In genomic region chr21:34890724-34891609, GRCh38 we compare ENCODE assay signal across 8 cellular contexts.
A peak's percentile ranks its signal among the peaks of the same experiment; 100 is the strongest.
DNase-seq lines count a peak whose midpoint lies in the region; ATAC-seq and TF ChIP-seq lines count a peak whose summit lies in the region.

No MANE protein-coding gene starts in this region.

- H3K4me1 Mint-ChIP-seq in osteocyte (ENCODE audit: unreplicated experiment), result peaks cover 18% of the 10 kb centered on the region

- peak in 1 of 2 experiments; percentile 79 for DNase-seq in HL-60 (ENCODE audit: low read depth in 1 of 2, low spot score in 1 of 2)
- peak; percentile 8 for DNase-seq in activated CD4-positive, alpha-beta T cell treated with anti-CD3 and anti-CD28 coated beads, Interleukin-2, amount 50 U/mL, for 1 hour
- DNase-seq in foreskin fibroblast, result peak in 1 of 2 donors; percentile 76
- DNase-seq in osteocyte (ENCODE audit: extremely low spot score, unreplicated experiment), result no peak
- no peak for DNase-seq in D341Med (ENCODE audit: low spot score)
- no peak for DNase-seq in NCI-H1930 (lab: John Stamatoyannopoulos, UW)

- H3K4me3 ChIP-seq in HL-60 (replicated peaks; ENCODE audit: insufficient read depth, low read length) (peak overlapping the region; percentile 29), foreskin fibroblast (ENCODE audit: low read depth in 1 of 2, low read length in 2 of 2) (peak overlapping the region; percentile 60 to 62)

- peak overlapping the region; percentile 99 for H3K27ac ChIP-seq in HL-60 (replicated peaks)

- H3K36me3 Mint-ChIP-seq in osteocyte (ENCODE audit: unreplicated experiment), result no peaks in the 10 kb centered on the region

- peak overlapping the region; percentile 72 for H3K27ac Mint-ChIP-seq in osteocyte (ENCODE audit: unreplicated experiment)

- TF ChIP-seq CTCF in HL-60 (IDR thresholded peaks at IDR 0.05; ENCODE audit: insufficient read depth, low read length) (no peak), foreskin fibroblast (IDR thresholded peaks at IDR 0.05; ENCODE audit: low read depth, low read length) (no peak), osteocyte (IDR thresholded peaks at IDR 0.05) (no peak)

- H3K27me3 Mint-ChIP-seq in osteocyte (ENCODE audit: unreplicated experiment), result peaks cover 6% of the 10 kb centered on the region

- no peak for ATAC-seq in HG03342 (IDR thresholded peaks at IDR 0.05; ENCODE audit: unreplicated experiment)
- no peak for ATAC-seq in GM18868 (IDR thresholded peaks at IDR 0.05; ENCODE audit: unreplicated experiment)

- H3K9me3 Mint-ChIP-seq in osteocyte (ENCODE audit: unreplicated experiment), result no peaks in the 10 kb centered on the region

- no peaks in the 10 kb centered on the region for H3K27me3 ChIP-seq in HL-60 (ENCODE audit: insufficient read depth, poor library complexity, severe bottlenecking)

- peak overlapping the region; percentile 76 for H3K4me3 Mint-ChIP-seq in osteocyte (ENCODE audit: unreplicated experiment)
